ENCODE assay signal across 8 cellular contexts in the genomic region with DNA sequence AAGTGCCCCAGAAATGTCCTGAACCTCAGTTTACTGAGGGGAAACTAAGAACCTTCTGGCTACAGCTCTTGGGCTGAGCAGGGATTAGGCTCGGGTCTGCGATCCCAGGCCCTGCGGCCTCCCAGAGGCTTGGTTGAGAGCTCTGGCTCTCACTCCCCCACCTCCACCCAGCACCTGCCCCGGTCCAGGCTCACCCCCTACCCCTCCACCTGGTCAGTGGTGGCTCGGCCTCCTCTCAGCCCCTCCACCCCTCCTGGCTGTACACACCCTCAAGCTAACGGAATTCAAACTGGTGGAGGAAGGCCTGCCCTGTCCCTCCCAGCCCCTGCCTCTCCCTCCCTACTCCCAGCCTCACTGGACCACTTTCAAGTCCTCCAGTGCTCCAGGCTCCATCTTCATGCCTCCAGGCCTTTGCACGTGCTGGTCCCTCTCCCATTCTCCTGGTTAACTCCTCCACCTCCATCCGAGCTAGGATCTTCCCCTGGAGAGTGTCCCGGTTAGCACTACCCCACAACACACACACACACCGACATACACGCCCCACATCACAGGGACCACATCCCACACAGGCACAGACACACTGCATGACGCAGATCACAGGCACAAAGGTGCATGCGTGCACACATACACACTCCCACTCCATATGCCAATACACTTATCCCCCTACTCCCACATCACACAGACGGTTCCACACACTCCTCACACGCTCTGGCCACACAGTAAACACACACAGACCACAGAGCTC.
A peak's percentile ranks its signal among the peaks of the same experiment; 100 is the strongest.
DNase-seq lines count a peak whose midpoint lies in the region; ATAC-seq, FAIRE-seq and TF ChIP-seq lines count a peak whose summit lies in the region.

No MANE protein-coding gene starts in this region.

- FAIRE-seq in GM12892 (lab: Jason Lieb, UNC), result no peak

- no peak for TF ChIP-seq CTCF in LNCaP clone FGC (IDR thresholded peaks at IDR 0.05; ENCODE audit: control insufficient read depth, extremely low read depth, insufficient read depth)
- no peak for TF ChIP-seq CTCF in gastroesophageal sphincter (IDR thresholded peaks at IDR 0.05)

- H3K4me3 ChIP-seq in LNCaP clone FGC (ENCODE audit: low read depth, low read length) (peak overlapping the region; percentile 55), gastroesophageal sphincter (peak overlapping the region; percentile 37 to 69)

- WGBS in gastroesophageal sphincter (ENCODE audit: low coverage in 1 of 2), 2 donors, result 10 to 20% methylated on average over 4 to 13 of the region's 15 CpGs

- peaks cover 0 to 98% (median 64%) of the 10 kb centered on the region in 3 donors for H3K4me1 ChIP-seq in gastroesophageal sphincter

- no peak for TF ChIP-seq EP300 in gastroesophageal sphincter (IDR thresholded peaks at IDR 0.05)

- H3K27ac ChIP-seq in gastroesophageal sphincter, result peak overlapping the region; percentile 95 to 100 (median 100)

- no peak for TF ChIP-seq POLR2A in gastroesophageal sphincter (IDR thresholded peaks at IDR 0.05)
- TF ChIP-seq POLR2A in GM12892 (IDR thresholded peaks at IDR 0.05; ENCODE audit: low read depth, low read length), result no peak

- peaks cover 0 to 17% of the 10 kb centered on the region in 2 donors for H3K36me3 ChIP-seq in gastroesophageal sphincter

- DNase-seq in LNCaP clone FGC (ENCODE audit: low read depth) (no peak), activated T-helper 1 cell treated with Interleukin-2 at 50 U/mL for 16 hours (ENCODE audit: low read depth) (peak; percentile 49), retina (peak; percentile 40), AG08396 (ENCODE audit: low spot score) (no peak), DMS153 treated with DMSO at 0.1 percent for 48 hours (lab: John Stamatoyannopoulos, UW; ENCODE audit: unreplicated experiment) (no peak), NAMALWA (ENCODE audit: low spot score) (no peak), GM12892 (ENCODE audit: insufficient read length) (no peak)

- H3K27me3 ChIP-seq in gastroesophageal sphincter, result no peaks in the 10 kb centered on the region

- no peak for ATAC-seq in gastroesophageal sphincter

- no peaks in the 10 kb centered on the region for H3K9me3 ChIP-seq in gastroesophageal sphincter

Comparison
In these comparisons a context has a peak if more than half of its experiments do, and no peak if none do; other contexts are left out.
1. DNase-seq: peak in activated T-helper 1 cell treated with Interleukin-2 at 50 U/mL for 16 hours (single experiment) and retina (single experiment); none in LNCaP clone FGC (single experiment), AG08396 (single experiment), DMS153 treated with DMSO at 0.1 percent for 48 hours (single experiment), NAMALWA (single experiment) and GM12892 (single experiment).